ENCODE assay signal across 9 cellular contexts in the genomic region with DNA sequence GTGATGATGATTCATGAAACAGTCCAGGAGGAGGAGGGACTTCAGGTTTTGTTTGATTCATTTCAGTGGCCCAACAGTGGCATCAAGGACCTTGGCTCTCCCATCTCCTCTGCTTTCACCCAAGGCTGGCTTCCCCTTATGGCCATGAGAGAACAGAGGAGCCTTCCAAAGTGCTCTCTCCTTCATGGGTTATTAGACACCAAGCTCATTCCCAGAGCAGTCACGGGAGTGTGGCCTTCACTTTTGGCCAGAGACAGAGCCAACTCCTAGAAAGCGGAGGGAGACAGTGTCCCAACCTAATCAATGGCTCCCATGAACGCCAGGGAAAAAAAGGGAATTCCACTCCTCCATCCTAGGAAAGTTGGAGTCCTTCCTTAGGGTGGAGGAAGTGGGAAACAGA. TPM values are rescaled to one million over a fixed set of nuclear protein-coding genes. Genes with fewer than 3 reads are reported as not detected.
DNase-seq lines count a peak whose midpoint lies in the region; ATAC-seq, FAIRE-seq and TF ChIP-seq lines count a peak whose summit lies in the region.
"Had no signal": no experiment of that assay in that cellular context is flagged by ENCODE, and none has a peak within 500 bp of the region (broad histone marks: within the 10 kb centered on the region; RNA-seq: fewer than 3 reads in every experiment).

No MANE protein-coding gene starts in this region.

- H2BK15ac ChIP-seq in H1 (ENCODE audit: low read length): no peak overlapping the region

- no peak overlapping the region for H3K14ac ChIP-seq in H1 (ENCODE audit: insufficient read length)

- H3K4me2 ChIP-seq in GM23338 (peak overlapping the region; percentile 69; the same call in 1 of the 2 replicates), PC-9 (peak overlapping the region; percentile 90), H1 (ENCODE audit: insufficient read depth in 1 of 2, low read depth in 2 of 2, low read length in 2 of 2) (peak overlapping the region; percentile 60 to 68; a peak in 3 of 4 replicates)

- H3K36me3 ChIP-seq in GM23338 (ENCODE audit: insufficient read depth): no peaks in the 10 kb centered on the region
- peaks cover 19% of the 10 kb centered on the region for H3K36me3 ChIP-seq in PC-9 (ENCODE audit: low read depth)
- H3K36me3 ChIP-seq in H1 (ENCODE audit: control insufficient read depth in 2 of 4, insufficient read depth in 4 of 4, low read length in 3 of 4): no peaks in the 10 kb centered on the region; a peak in 1 of 8 replicates
- peaks cover 0 to 9% (median 0%) of the 10 kb centered on the region in 4 donors for H3K36me3 ChIP-seq in sigmoid colon

- no peak overlapping the region for H3K9ac ChIP-seq in H1 (replicated peaks in 1 of 4; ENCODE audit: extremely low read depth in 1 of 4, low read depth in 3 of 4, low read length in 3 of 4)

- H2BK20ac ChIP-seq in H1 (ENCODE audit: low read length): no peak overlapping the region

- H2AFZ ChIP-seq in GM23338: no peak overlapping the region
- no peak overlapping the region for H2AFZ ChIP-seq in PC-9
- H2AFZ ChIP-seq in H1 (ENCODE audit: low read length): no peak overlapping the region

- no peak overlapping the region for H4K8ac ChIP-seq in H1 (ENCODE audit: extremely low read depth, insufficient read depth, low read length)

- H3F3A ChIP-seq in GM23338 (replicated peaks; ENCODE audit: low read depth) (0 out of 2 replicates have a peak, but pooled peaks cover 5% of the 10 kb centered on the region), PC-9 (ENCODE audit: insufficient read depth, low read depth) (peaks cover 28% of the 10 kb centered on the region)

- H3K36me3 Mint-ChIP-seq in GM23338 (ENCODE audit: low read depth): peaks cover 9% of the 10 kb centered on the region; the same call in 2 of the 3 replicates

- H2BK5ac ChIP-seq in H1 (ENCODE audit: low read depth, low read length): no peak overlapping the region

- intact Hi-C loops in PC-9 (cut with micrococcal nuclease; ENCODE audit: unreplicated experiment): no loop called here
- intact Hi-C loops in sigmoid colon (cut with DNase I): loop anchor here (5.0 kb wide), 2 partner anchors 38 to 327 kb away; no protein-coding TSS in a partner anchor

- H3K9me3 ChIP-seq in PC-9 (ENCODE audit: insufficient read depth, low read depth) (no peaks in the 10 kb centered on the region), H1 (ENCODE audit: insufficient read depth in 2 of 2, low read depth in 1 of 2, low read length in 1 of 2) (no peaks in the 10 kb centered on the region), sigmoid colon (no peaks in the 10 kb centered on the region)
- H3K9me3 ChIP-seq: left ventricle myocardium inferior had no signal

- no peak overlapping the region for H2BK120ac ChIP-seq in H1 (replicated peaks; ENCODE audit: low read depth, low read length)

- no peak for FAIRE-seq in H1 (lab: Jason Lieb, UNC)

- CTCF ChIA-PET in PC-9 (lab: Charles Lee): interaction anchor here (2.4 kb wide), 1 partner anchor 45 kb away, joined by 10 read pairs; no protein-coding TSS in a partner anchor
- CTCF ChIA-PET in H1 (lab: Charles Lee; ENCODE audit: partially characterized antibody): interaction anchor here (1.4 kb wide), 1 partner anchor 26 kb away, joined by 3 read pairs; no protein-coding TSS in a partner anchor

- no peak overlapping the region for H4K5ac ChIP-seq in H1 (ENCODE audit: insufficient read length, low read depth, low read length)

- H3K4me1 Mint-ChIP-seq in GM23338: peaks cover 26% of the 10 kb centered on the region

- no peak overlapping the region for H3K27ac Mint-ChIP-seq in GM23338

- H3K9me2 ChIP-seq in GM23338 (ENCODE audit: insufficient read depth) (peaks cover 6% of the 10 kb centered on the region), PC-9 (ENCODE audit: insufficient read depth) (no peaks in the 10 kb centered on the region)

- DNase-seq in GM23338 (ENCODE audit: low spot score): no peak
- no peak for DNase-seq in PC-9
- DNase-seq in H1 (ENCODE audit: low read depth in 1 of 2, low spot score in 2 of 2): no peak
- peak; percentile 42 for DNase-seq in sigmoid colon
- no peak for DNase-seq in LoVo (ENCODE audit: low spot score)
- no peak for DNase-seq in NCI-H1105 treated with DMSO at 0.1 percent for 48 hours (lab: John Stamatoyannopoulos, UW)
- DNase-seq: GOT3, left ventricle myocardium inferior had no signal

- no peak for TF ChIP-seq CTCF in GM23338 (conservative IDR thresholded peaks at IDR 0.05; ENCODE audit: low read depth in 2 of 2)
- TF ChIP-seq CTCF in PC-9 (conservative IDR thresholded peaks at IDR 0.05): no peak
- no peak for TF ChIP-seq CTCF in H1 (IDR thresholded peaks at IDR 0.05; ENCODE audit: control extremely low read depth in 1 of 3, insufficient read depth in 1 of 3, low read depth in 1 of 3, low read length in 3 of 3)
- TF ChIP-seq CTCF in sigmoid colon (IDR thresholded peaks at IDR 0.05): no peak

- POLR2A ChIA-PET in PC-9 (lab: Charles Lee; ENCODE audit: unreplicated experiment) (interaction anchor here (0.6 kb wide), 1 partner anchor 402 kb away, joined by 3 read pairs; no protein-coding TSS in a partner anchor), H1 (lab: Charles Lee; ENCODE audit: partially characterized antibody) (no interaction called here)

- no peaks in the 10 kb centered on the region; the same call in 2 of the 3 replicates for H3K9me3 Mint-ChIP-seq in GM23338

- H3K23me2 ChIP-seq in H1 (ENCODE audit: low read depth, low read length): peaks cover 4% of the 10 kb centered on the region; the same call in 1 of the 2 replicates

- no peak overlapping the region for H2BK12ac ChIP-seq in H1 (ENCODE audit: low read depth, low read length)

- H3K4me1 ChIP-seq in GM23338 (ENCODE audit: insufficient read depth) (peaks cover 15% of the 10 kb centered on the region), PC-9 (replicated peaks; ENCODE audit: insufficient read depth) (peaks cover 41% of the 10 kb centered on the region), H1 (replicated peaks in 1 of 4; ENCODE audit: control insufficient read depth in 3 of 4, insufficient read depth in 4 of 4, low read length in 3 of 4) (peaks cover 0 to 16% (median 10%) of the 10 kb centered on the region in 4 experiments; a peak in 5 of 7 replicates), sigmoid colon (peaks cover 2 to 46% (median 38%) of the 10 kb centered on the region in 4 donors)

- TF ChIP-seq POLR2A in H1 (IDR thresholded peaks at IDR 0.05; ENCODE audit: control extremely low read depth in 1 of 2, low read depth in 2 of 2, low read length in 2 of 2) (no peak), sigmoid colon (IDR thresholded peaks at IDR 0.05) (no peak)

- H3K27ac ChIP-seq in GM23338 (ENCODE audit: low read depth) (no peak overlapping the region), PC-9 (peak overlapping the region; percentile 95; the same call in 1 of the 2 replicates), H1 (ENCODE audit: low read depth, low read length) (no peak overlapping the region), sigmoid colon (peak overlapping the region in 1 of 4 donors; percentile 100)

- no peak overlapping the region for H3K18ac ChIP-seq in H1 (ENCODE audit: extremely low read depth, low read length)

- 0 out of 2 replicates have a peak, but pooled peaks cover 2% of the 10 kb centered on the region for H3K79me1 ChIP-seq in H1 (ENCODE audit: low read depth, low read length)

- ATAC-seq in GM23338 (no peak), HG02763 (IDR thresholded peaks at IDR 0.05; ENCODE audit: unreplicated experiment) (no peak)

- H3K27me3 ChIP-seq in GM23338 (ENCODE audit: insufficient read depth): peaks cover 24% of the 10 kb centered on the region
- no peaks in the 10 kb centered on the region for H3K27me3 ChIP-seq in PC-9 (ENCODE audit: insufficient read depth, low read depth)
- H3K27me3 ChIP-seq in H1 (replicated peaks in 1 of 4; ENCODE audit: control insufficient read depth in 3 of 4, extremely low read depth in 1 of 4, insufficient read depth in 3 of 4, low read length in 3 of 4): peaks cover 3 to 33% (median 22%) of the 10 kb centered on the region in 4 experiments
- H3K27me3 ChIP-seq in sigmoid colon: peaks cover 0 to 19% (median 0%) of the 10 kb centered on the region in 3 donors

- no peak overlapping the region for H4K91ac ChIP-seq in H1 (replicated peaks; ENCODE audit: insufficient read length, low read length)

- H3K79me2 ChIP-seq in GM23338 (replicated peaks; ENCODE audit: insufficient read depth) (peaks cover 9% of the 10 kb centered on the region; the same call in 1 of the 2 replicates), PC-9 (ENCODE audit: low read depth) (peaks cover 79% of the 10 kb centered on the region), H1 (ENCODE audit: control insufficient read depth in 1 of 2, insufficient read depth in 2 of 2, low read length in 2 of 2) (no peaks in the 10 kb centered on the region)

- H3K56ac ChIP-seq in H1 (replicated peaks; ENCODE audit: insufficient read length, low read depth, low read length): no peak overlapping the region

- no peak for TF ChIP-seq RAD21 in H1 (IDR thresholded peaks at IDR 0.05 in 1 of 2, conservative IDR thresholded peaks at IDR 0.05 in 1 of 2; ENCODE audit: low read depth in 2 of 2, low read length in 2 of 2)

- no peak overlapping the region for H2AK5ac ChIP-seq in H1 (ENCODE audit: low read depth, low read length)

- TF ChIP-seq EP300 in H1 (IDR thresholded peaks at IDR 0.05; ENCODE audit: borderline replicate concordance in 1 of 2, low read depth in 2 of 2, low read length in 2 of 2) (no peak), sigmoid colon (IDR thresholded peaks at IDR 0.05) (no peak)

- H3K4me3 Mint-ChIP-seq in GM23338: peak overlapping the region; percentile 71; the same call in 2 of the 3 replicates

- H3K4me3 ChIP-seq in GM23338 (peak overlapping the region; percentile 81; the same call in 1 of the 2 replicates), PC-9 (peak overlapping the region; percentile 75), H1 (ENCODE audit: extremely low read depth in 1 of 4, insufficient read depth in 2 of 4, low read depth in 3 of 4, low read length in 4 of 4) (no peak overlapping the region), sigmoid colon (no peak overlapping the region)

- TSS peak; percentile 61 for BruUV-seq in PC-9 (replicated peaks; lab: Mats Ljungman, UMichigan)

- 88% methylated on average over 3 of the region's 3 CpGs; no CpG with 5 or more reads in 1 of the 2 experiments for WGBS in H1 (ENCODE audit: extremely low coverage in 1 of 2, insufficient coverage in 1 of 2, insufficient read length in 1 of 2, insufficient replicate concordance in 2 of 2, low coverage in 1 of 2, low lambda C conversion rate in 2 of 2, missing lambda C conversion rate in 1 of 2), 2 experiments
- 92 to 93% methylated on average over 3 of the region's 3 CpGs for WGBS in sigmoid colon, 2 donors

- H3K4ac ChIP-seq in H1 (replicated peaks; ENCODE audit: insufficient read length, low read depth, low read length): no peak overlapping the region

- H4K20me1 ChIP-seq in GM23338 (replicated peaks; ENCODE audit: insufficient read depth) (no peaks in the 10 kb centered on the region), PC-9 (ENCODE audit: insufficient read depth) (peaks cover 45% of the 10 kb centered on the region), H1 (replicated peaks in 1 of 2; ENCODE audit: control insufficient read depth in 1 of 2, insufficient read depth in 2 of 2, low read length in 2 of 2) (peaks cover 0 to 4% of the 10 kb centered on the region in 2 experiments)

- H3K23ac ChIP-seq in H1 (ENCODE audit: insufficient read length): no peak overlapping the region

- peaks cover 32% of the 10 kb centered on the region for H3K27me3 Mint-ChIP-seq in GM23338 (ENCODE audit: insufficient read depth, low read depth, poor library complexity)

RNA-seq across cellular contexts. Expression of a gene that starts 0.9 kb away (rescaled TPM):
- total RNA-seq in GM23338 (2014; rRNA removed; shearing (Covaris generic)): 1.0 and 2.7 TPM in 2 replicates
- polyA plus RNA-seq in GM23338 (2016; fragmentation: Nextera tagmentation; extraction: Ambion mirVana): 4.3 and 4.8 TPM in 2 replicates
- total RNA-seq in PC-9 (2021): 10.9 and 11.5 TPM in 2 replicates
- 1.3 and 2.1 TPM in 2 replicates for total RNA-seq in H1 (2021; fragmentation: NEBNext Ultra II Directional; extraction: Animal tissue kit (Norgen Biotek cat#: 25700))
- 2.3 and 3.3 TPM in 2 replicates for polyA plus RNA-seq in H1 (2011; rRNA removed)
- polyA plus RNA-seq in H1 (2011; cell fraction: cytosol; rRNA removed): 2.8 TPM
- polyA plus RNA-seq in H1 (2011; cell fraction: nucleus; rRNA removed): 2.2 TPM
- 1.6 to 2.9 TPM (median 1.9 TPM) in 4 replicates for polyA plus RNA-seq in H1 (2012, experiment 1 of 2)
- 2.8 TPM for polyA plus RNA-seq in H1 (2012, experiment 2 of 2)
- 1.5 TPM for polyA plus RNA-seq in H1 (2013, experiment 1 of 2)
- polyA plus RNA-seq in H1 (2013, experiment 2 of 2): 1.8 TPM
- 1.1 and 4.7 TPM in 2 replicates for polyA minus RNA-seq in H1 (2011; rRNA and poly(A)+ RNA removed)
- 0.88 TPM for polyA minus RNA-seq in H1 (2011; cell fraction: cytosol; rRNA and poly(A)+ RNA removed)
- 7.1 TPM for polyA minus RNA-seq in H1 (2011; cell fraction: nucleus; rRNA and poly(A)+ RNA removed)
- total RNA-seq in sigmoid colon: 10 to 100 TPM in 1 of 4 donors, 1 to 10 TPM in 3; 4.6 to 10.2 (median 7.6) TPM
- 1 to 10 TPM; 5.0 to 5.4 (median 5.1) TPM for polyA plus RNA-seq in sigmoid colon

RNA-seq across cellular contexts. Expression of a gene that starts 1.5 kb away (rescaled TPM):
- total RNA-seq in GM23338 (2014; rRNA removed; shearing (Covaris generic)): 8.9 and 9.0 TPM in 2 replicates
- 2.3 TPM in 2 replicates for polyA plus RNA-seq in GM23338 (2016; fragmentation: Nextera tagmentation; extraction: Ambion mirVana)
- total RNA-seq in PC-9 (2021): 85.7 and 94.8 TPM in 2 replicates
- total RNA-seq in H1 (2021; fragmentation: NEBNext Ultra II Directional; extraction: Animal tissue kit (Norgen Biotek cat#: 25700)): 4.5 and 5.4 TPM in 2 replicates
- 4.8 and 6.4 TPM in 2 replicates for polyA plus RNA-seq in H1 (2011; rRNA removed)
- polyA plus RNA-seq in H1 (2011; cell fraction: cytosol; rRNA removed): 5.1 TPM
- polyA plus RNA-seq in H1 (2011; cell fraction: nucleus; rRNA removed): 10.3 TPM
- polyA plus RNA-seq in H1 (2012, experiment 1 of 2): 3.3 to 4.5 TPM (median 4.0 TPM) in 4 replicates
- polyA plus RNA-seq in H1 (2012, experiment 2 of 2): 4.1 TPM
- 1.4 TPM for polyA plus RNA-seq in H1 (2013, experiment 1 of 2)
- polyA plus RNA-seq in H1 (2013, experiment 2 of 2): 2.1 TPM
- polyA minus RNA-seq in H1 (2011; rRNA and poly(A)+ RNA removed): 8.1 and 10.0 TPM in 2 replicates
- polyA minus RNA-seq in H1 (2011; cell fraction: cytosol; rRNA and poly(A)+ RNA removed): 3.9 TPM
- 15.7 TPM for polyA minus RNA-seq in H1 (2011; cell fraction: nucleus; rRNA and poly(A)+ RNA removed)
- total RNA-seq in sigmoid colon: 10 to 100 TPM in 2 of 4 donors, 1 to 10 TPM in 2; 6.7 to 14.0 (median 9.6) TPM
- polyA plus RNA-seq in sigmoid colon: 1 to 10 TPM; 3.6 to 9.4 (median 3.9) TPM

RNA-seq across cellular contexts. Expression of a gene that starts 9.0 kb away (rescaled TPM):
- 21.0 and 28.4 TPM in 2 replicates for total RNA-seq in GM23338 (2014; rRNA removed; shearing (Covaris generic))
- polyA plus RNA-seq in GM23338 (2016; fragmentation: Nextera tagmentation; extraction: Ambion mirVana) (5.5 and 6.0 TPM in 2 replicates), H1 (2011; rRNA removed) (9.0 and 13.5 TPM in 2 replicates), sigmoid colon (100 to 1,000 TPM in 2 of 3 donors, 10 to 100 TPM in 1; 64.3 to 136 (median 102) TPM)
- total RNA-seq in PC-9 (2021) (101 and 125 TPM in 2 replicates), sigmoid colon (10 to 100 TPM; 23.1 to 87.8 (median 28.4) TPM)
- total RNA-seq in H1 (2021; fragmentation: NEBNext Ultra II Directional; extraction: Animal tissue kit (Norgen Biotek cat#: 25700)): 11.3 and 11.7 TPM in 2 replicates
- 7.2 TPM for polyA plus RNA-seq in H1 (2011; cell fraction: cytosol; rRNA removed)
- 23.2 TPM for polyA plus RNA-seq in H1 (2011; cell fraction: nucleus; rRNA removed)
- 7.1 to 11.6 TPM (median 11.6 TPM) in 4 replicates for polyA plus RNA-seq in H1 (2012, experiment 1 of 2)
- 12.3 TPM for polyA plus RNA-seq in H1 (2012, experiment 2 of 2)
- polyA plus RNA-seq in H1 (2013, experiment 1 of 2): 7.8 TPM
- polyA plus RNA-seq in H1 (2013, experiment 2 of 2): 8.7 TPM
- polyA minus RNA-seq in H1 (2011; rRNA and poly(A)+ RNA removed): 3.0 and 3.4 TPM in 2 replicates
- 11.2 TPM for polyA minus RNA-seq in H1 (2011; cell fraction: cytosol; rRNA and poly(A)+ RNA removed)
- 10.5 TPM for polyA minus RNA-seq in H1 (2011; cell fraction: nucleus; rRNA and poly(A)+ RNA removed)

RNA-seq across cellular contexts. Expression of a gene that starts 27.3 kb away (rescaled TPM):
- 47.0 and 59.8 TPM in 2 replicates for total RNA-seq in GM23338 (2014; rRNA removed; shearing (Covaris generic))
- polyA plus RNA-seq in GM23338 (2016; fragmentation: Nextera tagmentation; extraction: Ambion mirVana) (30.2 and 31.7 TPM in 2 replicates), H1 (2011; rRNA removed) (30.7 and 44.5 TPM in 2 replicates), sigmoid colon (10 to 100 TPM; 11.4 to 33.0 (median 16.4) TPM)
- total RNA-seq in PC-9 (2021) (49.8 and 70.3 TPM in 2 replicates), sigmoid colon (10 to 100 TPM; 10.5 to 27.7 (median 16.3) TPM)
- total RNA-seq in H1 (2021; fragmentation: NEBNext Ultra II Directional; extraction: Animal tissue kit (Norgen Biotek cat#: 25700)): 39.8 and 40.7 TPM in 2 replicates
- 44.8 TPM for polyA plus RNA-seq in H1 (2011; cell fraction: cytosol; rRNA removed)
- 302 TPM for polyA plus RNA-seq in H1 (2011; cell fraction: nucleus; rRNA removed)
- polyA plus RNA-seq in H1 (2012, experiment 1 of 2): 32.9 to 47.0 TPM (median 38.8 TPM) in 4 replicates
- polyA plus RNA-seq in H1 (2012, experiment 2 of 2): 20.9 TPM
- 23.2 TPM for polyA plus RNA-seq in H1 (2013, experiment 1 of 2)
- polyA plus RNA-seq in H1 (2013, experiment 2 of 2): 19.7 TPM
- 12.4 and 12.5 TPM in 2 replicates for polyA minus RNA-seq in H1 (2011; rRNA and poly(A)+ RNA removed)
- 21.1 TPM for polyA minus RNA-seq in H1 (2011; cell fraction: cytosol; rRNA and poly(A)+ RNA removed)
- 62.2 TPM for polyA minus RNA-seq in H1 (2011; cell fraction: nucleus; rRNA and poly(A)+ RNA removed)

Comparison
In these comparisons a context has a peak if more than half of its experiments do, and no peak if none do; other contexts are left out.
1. H3K4me3 ChIP-seq: peak in GM23338 (single experiment) and PC-9 (single experiment); none in H1 (0 of 4) and sigmoid colon (0 of 4).
2. Peak in every context shown above with its lines, with median percentiles within 50 percentile points of each other: H3K4me2 ChIP-seq.